ENCODE assay signal across 26 cellular contexts in genomic region chr4:141571793-141572192, GRCh38.
"Had no signal": no experiment of that assay in that cellular context is flagged by ENCODE, and none has a peak within 500 bp of the region (broad histone marks: within the 10 kb centered on the region; RNA-seq: fewer than 3 reads in every experiment).

No MANE protein-coding gene starts in this region.

- H3K9me3 Mint-ChIP-seq: naive thymus-derived CD8-positive, alpha-beta T cell; stimulated activated naive B cell treated with anti-CD40 and anti-IgM and Interleukin-4, amounts not matched to agents 10 μg/mL and 1 μg/mL and 100 μg/mL, for 72 hours; stimulated activated naive CD8-positive, alpha-beta T cell treated with anti-CD3 and anti-CD28 coated beads, Interleukin-15, Interleukin-2, amounts not matched to agents 100 ng/mL and 50 ng/mL, for 24 hours had no signal

- H3K9ac ChIP-seq: parathyroid adenoma had no signal

- H3K27me3 ChIP-seq: esophagus muscularis mucosa, foreskin keratinocyte, heart right ventricle, left lung, right lobe of liver, tibial nerve, upper lobe of left lung had no signal

- H3K9me3 ChIP-seq: esophagus muscularis mucosa, left lung, right lobe of liver, thoracic aorta, tibial nerve, upper lobe of left lung had no signal

- H2AFZ ChIP-seq: parathyroid adenoma had no signal

- H3K4me1 Mint-ChIP-seq: naive thymus-derived CD8-positive, alpha-beta T cell had no signal

- H3K27ac ChIP-seq: coronary artery, esophagus muscularis mucosa, foreskin keratinocyte, heart right ventricle, left lung, parathyroid adenoma, right lobe of liver, thoracic aorta, tibial nerve, upper lobe of left lung had no signal

- ATAC-seq: foreskin keratinocyte; heart right ventricle; left cardiac atrium; left lung; naive thymus-derived CD8-positive, alpha-beta T cell; right lobe of liver; stimulated activated naive B cell treated with anti-CD40 and anti-IgM and Interleukin-4, amounts not matched to agents 10 μg/mL and 1 μg/mL and 100 μg/mL, for 72 hours had no signal

- H3K36me3 ChIP-seq: esophagus muscularis mucosa, heart right ventricle, left lung, right lobe of liver, thoracic aorta, tibial nerve, upper lobe of left lung had no signal

- DNase-seq: effector memory CD4-positive, alpha-beta T cell; foreskin keratinocyte; glutamatergic neuron; heart right ventricle; hippocampal formation; left cardiac atrium; left lung; mesendoderm; naive thymus-derived CD8-positive, alpha-beta T cell; occipital lobe; right lobe of liver; small intestine; stimulated activated CD4-positive, alpha-beta T cell treated with anti-CD3 and anti-CD28 coated beads, Interleukin-15, amount 100 ng/mL, for 24 hours; stimulated activated CD4-positive, alpha-beta T cell treated with anti-CD3 and anti-CD28 coated beads, Interleukin-2, amount 100 ng/mL, for 48 hours; stimulated activated naive B cell treated with anti-CD40 and anti-IgM and Interleukin-4, amounts not matched to agents 10 μg/mL and 1 μg/mL and 100 μg/mL, for 72 hours; upper lobe of left lung had no signal

- H3K27me3 Mint-ChIP-seq: naive thymus-derived CD8-positive, alpha-beta T cell; progenitor cell of endocrine pancreas; stimulated activated naive B cell treated with anti-CD40 and anti-IgM and Interleukin-4, amounts not matched to agents 10 μg/mL and 1 μg/mL and 100 μg/mL, for 72 hours; stimulated activated naive CD8-positive, alpha-beta T cell treated with anti-CD3 and anti-CD28 coated beads, Interleukin-15, Interleukin-2, amounts not matched to agents 100 ng/mL and 50 ng/mL, for 24 hours had no signal

- H3K27ac Mint-ChIP-seq: naive thymus-derived CD8-positive, alpha-beta T cell; progenitor cell of endocrine pancreas; stimulated activated naive B cell treated with anti-CD40 and anti-IgM and Interleukin-4, amounts not matched to agents 10 μg/mL and 1 μg/mL and 100 μg/mL, for 72 hours; stimulated activated naive CD8-positive, alpha-beta T cell treated with anti-CD3 and anti-CD28 coated beads, Interleukin-15, Interleukin-2, amounts not matched to agents 100 ng/mL and 50 ng/mL, for 24 hours had no signal

- H3K36me3 Mint-ChIP-seq: naive thymus-derived CD8-positive, alpha-beta T cell; stimulated activated naive B cell treated with anti-CD40 and anti-IgM and Interleukin-4, amounts not matched to agents 10 μg/mL and 1 μg/mL and 100 μg/mL, for 72 hours had no signal

- H3K4me3 Mint-ChIP-seq: naive thymus-derived CD8-positive, alpha-beta T cell; stimulated activated naive B cell treated with anti-CD40 and anti-IgM and Interleukin-4, amounts not matched to agents 10 μg/mL and 1 μg/mL and 100 μg/mL, for 72 hours; stimulated activated naive CD8-positive, alpha-beta T cell treated with anti-CD3 and anti-CD28 coated beads, Interleukin-15, Interleukin-2, amounts not matched to agents 100 ng/mL and 50 ng/mL, for 24 hours had no signal

- H3K79me2 ChIP-seq: parathyroid adenoma had no signal

- FAIRE-seq: endothelial cell of umbilical vein, islet of Langerhans, small intestine, urothelium cell line had no signal

- H3K4me1 ChIP-seq: esophagus muscularis mucosa, heart right ventricle, left lung, parathyroid adenoma, right lobe of liver, tibial nerve, upper lobe of left lung had no signal

- H3K4me3 ChIP-seq: coronary artery, esophagus muscularis mucosa, heart right ventricle, left lung, right lobe of liver, thoracic aorta, tibial nerve, upper lobe of left lung had no signal
